In the genomic region with DNA sequence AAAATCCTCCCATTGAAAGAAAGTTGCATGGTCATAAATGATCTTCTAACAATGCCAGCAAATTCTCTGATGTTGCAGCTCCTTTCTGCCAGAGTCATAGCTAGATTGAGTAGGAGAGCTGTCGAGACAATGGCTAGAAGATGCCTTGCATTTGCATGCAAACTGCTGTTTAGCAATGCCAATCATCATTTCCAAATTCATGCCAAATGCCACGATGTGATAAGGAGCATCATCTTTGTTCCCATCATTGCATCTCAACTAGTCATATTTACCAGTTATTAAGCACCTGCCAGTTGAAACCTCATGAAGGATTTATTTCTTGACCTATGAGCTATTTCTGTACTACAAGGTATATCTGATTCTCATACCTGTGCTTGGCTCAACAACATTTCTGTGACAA, we compare ENCODE assay signal across 35 cellular contexts.
"Had no signal": no experiment of that assay in that cellular context is flagged by ENCODE, and none has a peak within 500 bp of the region (broad histone marks: within the 10 kb centered on the region; RNA-seq: fewer than 3 reads in every experiment).

No MANE protein-coding gene starts in this region.

- H3K4me3 ChIP-seq: MG63 had no signal

- H3K9ac ChIP-seq: KMS-11 had no signal

- DNase-seq: Karpas-422, Kasumi-1, KG1, MG63, MM.1S, MV-4-11, NCI-H1048, NCI-H1092, NCI-H1092 treated with DMSO at 0.1 percent for 48 hours, NCI-H1105, NCI-H1105 treated with DMSO at 0.1 percent for 48 hours, NCI-H1417, NCI-H1417 treated with DMSO at 0.1 percent for 48 hours, NCI-H1436, NCI-H1436 treated with DMSO at 0.1 percent for 48 hours, NCI-H146, NCI-H1694, NCI-H1694 treated with DMSO at 0.1 percent for 48 hours, NCI-H187, NCI-H187 treated with DMSO at 0.1 percent for 48 hours, NCI-H1930, NCI-H2029, NCI-H2029 treated with DMSO at 0.1 percent for 48 hours, NCI-H2081, NCI-H2081 treated with DMSO at 0.1 percent for 48 hours, NCI-H2107, NCI-H2171, NCI-H2171 treated with DMSO at 0.1 percent for 48 hours, NCI-H2227 treated with DMSO at 0.1 percent for 48 hours, NCI-H226, NCI-H345, NCI-H446, NCI-H446 treated with DMSO at 0.1 percent for 48 hours, NCI-H510A had no signal

- H3K27ac ChIP-seq: KMS-11 had no signal

- H3K4me2 ChIP-seq: KMS-11 had no signal

- H3K27me3 ChIP-seq: MG63 had no signal

- H3K36me3 ChIP-seq: MG63 had no signal

- H3K9me3 ChIP-seq: MG63 had no signal
